ENCODE assay signal across 23 cellular contexts in genomic region chrX:77768787-77769186, GRCh38. TPM values are rescaled to one million over a fixed set of nuclear protein-coding genes. Genes with fewer than 3 reads are reported as not detected.
DNase-seq lines count a peak whose midpoint lies in the region; ATAC-seq, FAIRE-seq and TF ChIP-seq lines count a peak whose summit lies in the region.
"Had no signal": no experiment of that assay in that cellular context is flagged by ENCODE, and none has a peak within 500 bp of the region (broad histone marks: within the 10 kb centered on the region; RNA-seq: fewer than 3 reads in every experiment).

No MANE protein-coding gene starts in this region.

- TF ChIP-seq EP300 in HepG2 (IDR thresholded peaks at IDR 0.05; ENCODE audit: low read depth in 2 of 2, low read length in 2 of 2) (no peak), HepG2 (CRISPR knock-in tag; IDR thresholded peaks at IDR 0.05; ENCODE audit: borderline replicate concordance) (no peak)

- no peak for ATAC-seq in HepG2
- no peak for ATAC-seq in right lobe of liver
- ATAC-seq in naive thymus-derived CD8-positive, alpha-beta T cell = peak; percentile 60 to 75
- ATAC-seq: lower lobe of right lung, mucosa of descending colon had no signal

- FAIRE-seq in HepG2 (lab: Jason Lieb, UNC) = no peak
- FAIRE-seq: keratinocyte, RCC 7860 had no signal

- H4K20me1 ChIP-seq in HepG2 (ENCODE audit: insufficient read depth, low read length) = 0 out of 2 replicates have a peak, but pooled peaks cover 3% of the 10 kb centered on the region

- H2AFZ ChIP-seq in HepG2 (ENCODE audit: low read length) = no peak overlapping the region

- POLR2A ChIA-PET in HepG2 (lab: Yijun Ruan, JAX) = no interaction called here
- POLR2A ChIA-PET in naive thymus-derived CD8-positive, alpha-beta T cell (lab: Charles Lee) = no interaction called here

- no peak for DNase-seq in HepG2 (ENCODE audit: low spot score)
- no peak for DNase-seq in right lobe of liver
- no peak for DNase-seq in activated naive CD8-positive, alpha-beta T cell treated with anti-CD3 and anti-CD28 coated beads for 36 hours
- DNase-seq in naive thymus-derived CD8-positive, alpha-beta T cell = peak in 4 of 10 donors; percentile 4 to 42 (median 29)
- DNase-seq in posterior cingulate gyrus = no peak
- DNase-seq in HFFc6 = no peak
- DNase-seq in epidermal melanocyte (ENCODE audit: insufficient read length, low spot score) = no peak
- DNase-seq: activated CD4-positive, alpha-beta T cell treated with anti-CD3 and anti-CD28 coated beads for 1 hour; aorta; DMS 273 treated with DMSO at 0.1 percent for 48 hours; GOT3; lower lobe of right lung; mucosa of descending colon; NCI-H2171 treated with DMSO at 0.1 percent for 48 hours; NCI-H69; sigmoid colon; stimulated activated CD4-positive, alpha-beta T cell treated with anti-CD3 and anti-CD28 coated beads, Interleukin-15, amount 100 ng/mL, for 24 hours had no signal

- no peaks in the 10 kb centered on the region for H3K27me3 Mint-ChIP-seq in IgD-negative memory B cell
- H3K27me3 Mint-ChIP-seq in activated naive CD8-positive, alpha-beta T cell treated with anti-CD3 and anti-CD28 coated beads for 36 hours = no peaks in the 10 kb centered on the region
- no peaks in the 10 kb centered on the region for H3K27me3 Mint-ChIP-seq in naive thymus-derived CD8-positive, alpha-beta T cell
- H3K27me3 Mint-ChIP-seq in HFFc6 (ENCODE audit: insufficient read depth) = no peaks in the 10 kb centered on the region
- H3K27me3 Mint-ChIP-seq: dendritic cell treated with granulocyte-macrophage colony-stimulating factor and Interleukin-4, amounts not matched to agents 40 ng/mL and 50 ng/mL, for 4 days had no signal

- H3K79me2 ChIP-seq in HepG2 (ENCODE audit: insufficient read depth, low read length) = peaks cover 63% of the 10 kb centered on the region

- H3K4me3 Mint-ChIP-seq in IgD-negative memory B cell (peak overlapping the region in 1 of 4 donors; percentile 4), HFFc6 (no peak overlapping the region)
- no peak overlapping the region for H3K4me3 Mint-ChIP-seq in activated naive CD8-positive, alpha-beta T cell treated with anti-CD3 and anti-CD28 coated beads for 36 hours
- peak overlapping the region in 9 of 10 donors; percentile 0 to 76 (median 39) for H3K4me3 Mint-ChIP-seq in naive thymus-derived CD8-positive, alpha-beta T cell
- H3K4me3 Mint-ChIP-seq: CD14-positive monocyte; dendritic cell treated with granulocyte-macrophage colony-stimulating factor and Interleukin-4, amounts not matched to agents 40 ng/mL and 50 ng/mL, for 4 days had no signal

- CTCF ChIA-PET in HepG2 (lab: Yijun Ruan, JAX; ENCODE audit: low intra/inter-chr PET ratio, low total read pairs) = no interaction called here

- H3K27me3 ChIP-seq in HepG2 (ENCODE audit: control insufficient read depth in 1 of 2, insufficient read depth in 2 of 2, low read length in 2 of 2) (no peaks in the 10 kb centered on the region), right lobe of liver (no peaks in the 10 kb centered on the region)
- H3K27me3 ChIP-seq: sigmoid colon, tibial nerve had no signal

- H3K9me3 Mint-ChIP-seq in IgD-negative memory B cell (no peaks in the 10 kb centered on the region), HFFc6 (no peaks in the 10 kb centered on the region)
- no peaks in the 10 kb centered on the region for H3K9me3 Mint-ChIP-seq in activated naive CD8-positive, alpha-beta T cell treated with anti-CD3 and anti-CD28 coated beads for 36 hours
- H3K9me3 Mint-ChIP-seq in naive thymus-derived CD8-positive, alpha-beta T cell = no peaks in the 10 kb centered on the region
- H3K9me3 Mint-ChIP-seq: dendritic cell treated with granulocyte-macrophage colony-stimulating factor and Interleukin-4, amounts not matched to agents 40 ng/mL and 50 ng/mL, for 4 days had no signal

- H3K4me1 ChIP-seq in HepG2 (ENCODE audit: insufficient read depth, low read length) (peaks cover 8% of the 10 kb centered on the region; the same call in 1 of the 2 replicates), right lobe of liver (peaks cover 0 to 7% (median 0%) of the 10 kb centered on the region in 4 donors)
- H3K4me1 ChIP-seq: tibial nerve had no signal

- H3K4me1 Mint-ChIP-seq in IgD-negative memory B cell (peaks cover 10 to 15% (median 15%) of the 10 kb centered on the region in 3 donors), HFFc6 (ENCODE audit: low read depth) (no peaks in the 10 kb centered on the region)
- H3K4me1 Mint-ChIP-seq in activated naive CD8-positive, alpha-beta T cell treated with anti-CD3 and anti-CD28 coated beads for 36 hours = peaks cover 17% of the 10 kb centered on the region
- H3K4me1 Mint-ChIP-seq in naive thymus-derived CD8-positive, alpha-beta T cell = peaks cover 11 to 50% (median 31%) of the 10 kb centered on the region in 4 donors

- H3K27ac Mint-ChIP-seq in IgD-negative memory B cell (peak overlapping the region in 2 of 3 donors; percentile 2 to 78), HFFc6 (no peak overlapping the region)
- H3K27ac Mint-ChIP-seq in activated naive CD8-positive, alpha-beta T cell treated with anti-CD3 and anti-CD28 coated beads for 36 hours = peak overlapping the region; percentile 44
- peak overlapping the region in 6 of 10 donors; percentile 4 to 83 (median 51) for H3K27ac Mint-ChIP-seq in naive thymus-derived CD8-positive, alpha-beta T cell
- H3K27ac Mint-ChIP-seq: dendritic cell treated with granulocyte-macrophage colony-stimulating factor and Interleukin-4, amounts not matched to agents 40 ng/mL and 50 ng/mL, for 4 days had no signal

- intact Hi-C loops in HepG2 (cut with micrococcal nuclease; ENCODE audit: unreplicated experiment) = no loop called here
- intact Hi-C loops in right lobe of liver (cut with DNase I) = no loop called here
- intact Hi-C loops in posterior cingulate gyrus (cut with DNase I) = no loop called here

- no peak overlapping the region for H3K9ac ChIP-seq in HepG2 (ENCODE audit: insufficient read depth, low read depth, low read length)

- 100% methylated on average over 2 of the region's 2 CpGs for WGBS in HepG2 (ENCODE audit: low lambda C conversion rate)
- WGBS in right lobe of liver (ENCODE audit: insufficient coverage, low coverage, low lambda C conversion rate, missing lambda C conversion rate) = 37% methylated on average over 2 of the region's 2 CpGs

- H3K36me3 ChIP-seq in HepG2 (replicated peaks in 1 of 2; ENCODE audit: control insufficient read depth in 1 of 2, insufficient read depth in 2 of 2, low read length in 2 of 2) (no peaks in the 10 kb centered on the region), right lobe of liver (no peaks in the 10 kb centered on the region)
- H3K36me3 ChIP-seq: lower lobe of right lung, sigmoid colon had no signal

- no peak for TF ChIP-seq POLR2A in HepG2 (IDR thresholded peaks at IDR 0.05; ENCODE audit: insufficient read depth in 1 of 2, low read depth in 2 of 2, low read length in 2 of 2)
- no peak for TF ChIP-seq POLR2A in right lobe of liver (IDR thresholded peaks at IDR 0.05)

- TF ChIP-seq CTCF in HepG2 (CRISPR knock-in tag; IDR thresholded peaks at IDR 0.05) = no peak
- TF ChIP-seq CTCF in right lobe of liver (IDR thresholded peaks at IDR 0.05) = no peak
- no peak for TF ChIP-seq CTCF in HFFc6 (IDR thresholded peaks at IDR 0.05)

- H3K36me3 Mint-ChIP-seq in IgD-negative memory B cell = peaks cover 3% of the 10 kb centered on the region
- H3K36me3 Mint-ChIP-seq in activated naive CD8-positive, alpha-beta T cell treated with anti-CD3 and anti-CD28 coated beads for 36 hours = peaks cover 7% of the 10 kb centered on the region
- H3K36me3 Mint-ChIP-seq in naive thymus-derived CD8-positive, alpha-beta T cell = peaks cover 0 to 16% (median 0%) of the 10 kb centered on the region in 3 donors
- no peaks in the 10 kb centered on the region for H3K36me3 Mint-ChIP-seq in HFFc6 (ENCODE audit: low read depth)

- H3K4me2 ChIP-seq in HepG2 (ENCODE audit: low read depth, low read length) = no peak overlapping the region

- in situ Hi-C loops in HepG2 (cut with HindIII; ENCODE audit: extremely low pct_ligation_motif_present, low pct_unique_long_range_greater_than_20kb) = no loop called here

- no peaks in the 10 kb centered on the region for H3K9me3 ChIP-seq in HepG2 (ENCODE audit: low read length)
- H3K9me3 ChIP-seq in right lobe of liver = no peaks in the 10 kb centered on the region
- H3K9me3 ChIP-seq: lower lobe of right lung, mucosa of descending colon, sigmoid colon, tibial nerve had no signal

- no peak for TF ChIP-seq RAD21 in HepG2 (CRISPR knock-in tag; IDR thresholded peaks at IDR 0.05)

- H3K27ac ChIP-seq in HepG2 (ENCODE audit: extremely low read length, insufficient read depth, low read length) = no peak overlapping the region
- no peak overlapping the region for H3K27ac ChIP-seq in right lobe of liver
- H3K27ac ChIP-seq: lower lobe of right lung, sigmoid colon, tibial nerve had no signal

- H3K4me3 ChIP-seq in HepG2 (replicated peaks in 1 of 3; ENCODE audit: insufficient read depth in 1 of 3, low read depth in 2 of 3, low read length in 3 of 3) = no peak overlapping the region
- no peak overlapping the region for H3K4me3 ChIP-seq in right lobe of liver
- H3K4me3 ChIP-seq: lower lobe of right lung, mucosa of descending colon, sigmoid colon, tibial nerve had no signal

- no TSS peak for BruUV-seq in HepG2 (replicated peaks; lab: Mats Ljungman, UMichigan)

RNA-seq across cellular contexts. Expression of gene ATRX, which starts 17.2 kb away (rescaled TPM):
- total RNA-seq in HepG2 (2016; rRNA removed; fragmentation: Illumina TruSeq; extraction: Trizol) = 44.5 and 55.4 TPM in 2 replicates
- 17.8 and 22.4 TPM in 2 replicates for total RNA-seq in HepG2 (2016; cell fraction: cytosol; rRNA removed; fragmentation: Illumina TruSeq; extraction: Trizol; ENCODE audit: low read depth)
- 42.1 and 53.4 TPM in 2 replicates for total RNA-seq in HepG2 (2016; cell fraction: insoluble cytoplasmic fraction; rRNA removed; fragmentation: Illumina TruSeq; extraction: Trizol)
- total RNA-seq in HepG2 (2016; cell fraction: membrane; rRNA removed; fragmentation: Illumina TruSeq; extraction: Trizol) = 11.1 and 13.3 TPM in 2 replicates
- 121 and 130 TPM in 2 replicates for total RNA-seq in HepG2 (2016; cell fraction: nucleus; rRNA removed; fragmentation: Illumina TruSeq; extraction: Trizol)
- 24.6 and 26.1 TPM in 2 replicates for polyA plus RNA-seq in HepG2 (2011; rRNA removed)
- polyA plus RNA-seq in HepG2 (2011; cell fraction: cytosol; rRNA removed) = 10.4 and 14.7 TPM in 2 replicates
- 45.5 and 54.8 TPM in 2 replicates for polyA plus RNA-seq in HepG2 (2011; cell fraction: nucleus; rRNA removed)
- 29.1 and 30.5 TPM in 2 replicates for polyA plus RNA-seq in HepG2 (2012)
- 0.52 and 0.85 TPM in 2 replicates for polyA plus RNA-seq in HepG2 (2016; cell fraction: cytosol; fragmentation: Illumina TruSeq; extraction: Trizol; ENCODE audit: low read depth)
- 20.3 and 23.4 TPM in 2 replicates for polyA plus RNA-seq in HepG2 (2016; cell fraction: insoluble cytoplasmic fraction; fragmentation: Illumina TruSeq; extraction: Trizol; ENCODE audit: low read depth)
- 1.1 and 1.3 TPM in 2 replicates for polyA plus RNA-seq in HepG2 (2016; cell fraction: membrane; fragmentation: Illumina TruSeq; extraction: Trizol; ENCODE audit: low read depth)
- 46.4 and 57.8 TPM in 2 replicates for polyA plus RNA-seq in HepG2 (2016; cell fraction: nucleus; fragmentation: Illumina TruSeq; extraction: Trizol; ENCODE audit: insufficient read depth, low read depth)
- 17.6 and 63.4 TPM in 2 replicates for polyA minus RNA-seq in HepG2 (2011; rRNA and poly(A)+ RNA removed; ENCODE audit: low replicate concordance)
- polyA minus RNA-seq in HepG2 (2011; cell fraction: cytosol; rRNA and poly(A)+ RNA removed) = 32.2 and 34.7 TPM in 2 replicates
- polyA minus RNA-seq in HepG2 (2011; cell fraction: nucleus; rRNA and poly(A)+ RNA removed) = 227 and 238 TPM in 2 replicates
- total RNA-seq in right lobe of liver = 10 to 100 TPM; 15.9 to 32.2 (median 21.3) TPM
- polyA plus RNA-seq in IgD-negative memory B cell = 86.7 TPM
- 10 to 100 TPM; 51.5 to 56.1 TPM for total RNA-seq in activated naive CD8-positive, alpha-beta T cell treated with anti-CD3 and anti-CD28 coated beads for 36 hours
- total RNA-seq in naive thymus-derived CD8-positive, alpha-beta T cell = 100 to 1,000 TPM; 125 to 126 TPM
- polyA plus RNA-seq in naive thymus-derived CD8-positive, alpha-beta T cell = 10 to 100 TPM; 33.6 to 60.8 (median 48.0) TPM
- total RNA-seq in HFFc6 (2021; fragmentation: NEBNext Ultra II Directional; extraction: Animal tissue kit (Norgen Biotek cat#: 25700)) = 10 to 100 TPM; 49.4 to 65.1 (median 54.5) TPM

Comparison
In these comparisons a context has a peak if more than half of its experiments do, and no peak if none do; other contexts are left out.
1. ATAC-seq: peak in naive thymus-derived CD8-positive, alpha-beta T cell (2 of 2); none in HepG2 (single experiment) and right lobe of liver (0 of 4).
2. H3K4me3 Mint-ChIP-seq: peak in naive thymus-derived CD8-positive, alpha-beta T cell (9 of 10); none in activated naive CD8-positive, alpha-beta T cell treated with anti-CD3 and anti-CD28 coated beads for 36 hours (single experiment) and HFFc6 (single experiment).